In genomic region chr4:29085748-29086147, GRCh38 we compare ENCODE assay signal across 39 cellular contexts.
"Had no signal": no experiment of that assay in that cellular context is flagged by ENCODE, and none has a peak within 500 bp of the region (broad histone marks: within the 10 kb centered on the region; RNA-seq: fewer than 3 reads in every experiment).

No MANE protein-coding gene starts in this region.

- H3K4me1 ChIP-seq: adrenal gland, ascending aorta, body of pancreas, breast epithelium had no signal

- H3K4me3 Mint-ChIP-seq: activated naive CD4-positive, alpha-beta T cell treated with anti-CD3 and anti-CD28 coated beads for 36 hours; activated naive CD4-positive, alpha-beta T cell treated with anti-CD3 and anti-CD28 coated beads, Interleukin-2, amount 10 ng/mL, durations not matched to agents 7 days and 5 days; activated naive CD4-positive, alpha-beta T cell treated with anti-CD3 and anti-CD28 coated beads, Interleukin-2, amount 50 U/mL, for 24 hours; activated naive CD8-positive, alpha-beta T cell; activated naive CD8-positive, alpha-beta T cell treated with anti-CD3 and anti-CD28 coated beads for 36 hours; activated naive CD8-positive, alpha-beta T cell treated with anti-CD3 and anti-CD28 coated beads, Interleukin-2, amount 10 ng/mL, durations not matched to agents 7 days and 5 days; activated naive CD8-positive, alpha-beta T cell treated with anti-CD3 and anti-CD28 coated beads, Interleukin-2, amount 50 U/mL, for 24 hours; activated T-cell treated with anti-CD3 and anti-CD28 coated beads, Interleukin-2, amount 50 U/mL, for 24 hours; activated T-cell treated with anti-CD3 and anti-CD28 coated beads, Interleukin-2, amount 50 U/mL, for 4 hours; activated T-cell treated with anti-CD3 and anti-CD28 coated beads, Interleukin-2, amount 50 U/mL, for 72 hours; activated T-helper 1 cell treated with anti-CD3 and anti-CD28 coated beads, Interleukin-12 subunit alpha, Interleukin-12 subunit beta, Interleukin-2, Interleukin-4 antibody, amounts not matched to agents 30 ng/mL and 10 ng/mL and 1 ng/mL, durations not matched to agents 14 hours and 24 hours and 36 hours; activated T-helper 17 cell treated with anti-CD3 and anti-CD28 coated beads, Interleukin-2, amount 50 U/mL, for 72 hours; brain; central memory CD8-positive, alpha-beta T cell had no signal

- H3K4me3 ChIP-seq: adrenal gland, ascending aorta, body of pancreas, breast epithelium, cardiac muscle cell had no signal

- H3K9me3 ChIP-seq: adrenal gland, ascending aorta, body of pancreas, breast epithelium had no signal

- H3K27ac Mint-ChIP-seq: activated naive CD4-positive, alpha-beta T cell treated with anti-CD3 and anti-CD28 coated beads for 36 hours; activated naive CD4-positive, alpha-beta T cell treated with anti-CD3 and anti-CD28 coated beads, Interleukin-2, amount 10 ng/mL, durations not matched to agents 7 days and 5 days; activated naive CD4-positive, alpha-beta T cell treated with anti-CD3 and anti-CD28 coated beads, Interleukin-2, amount 50 U/mL, for 24 hours; activated naive CD4-positive, alpha-beta T cell treated with anti-CD3 and anti-CD28 coated beads, Interleukin-2, amount 50 U/mL, for 72 hours; activated naive CD8-positive, alpha-beta T cell; activated naive CD8-positive, alpha-beta T cell treated with anti-CD3 and anti-CD28 coated beads for 36 hours; activated naive CD8-positive, alpha-beta T cell treated with anti-CD3 and anti-CD28 coated beads, Interleukin-2, amount 10 ng/mL, durations not matched to agents 7 days and 5 days; activated naive CD8-positive, alpha-beta T cell treated with anti-CD3 and anti-CD28 coated beads, Interleukin-2, amount 50 U/mL, for 24 hours; activated T-cell treated with anti-CD3 and anti-CD28 coated beads, Interleukin-2, amount 50 U/mL, for 24 hours; activated T-cell treated with anti-CD3 and anti-CD28 coated beads, Interleukin-2, amount 50 U/mL, for 72 hours; activated T-helper 1 cell treated with anti-CD3 and anti-CD28 coated beads, Interleukin-12 subunit alpha, Interleukin-12 subunit beta, Interleukin-2, Interleukin-4 antibody, amounts not matched to agents 30 ng/mL and 10 ng/mL and 1 ng/mL, durations not matched to agents 14 hours and 24 hours and 36 hours; activated T-helper 17 cell treated with anti-CD3 and anti-CD28 coated beads, Interleukin-2, amount 50 U/mL, for 72 hours; activated T-helper 2 cell treated with anti-CD3 and anti-CD28 coated beads, Interferon-gamma antibody, Interleukin-2, Interleukin-4, amounts not matched to agents 10 μg/mL and 5 μg/mL and 100 μg/mL, durations not matched to agents 14 hours and 24 hours and 36 hours; brain had no signal

- DNase-seq: activated effector memory CD4-positive, alpha-beta T cell treated with anti-CD3 and anti-CD28 coated beads, Interleukin-2, amount 50 U/mL, for 16 hours; activated effector memory CD4-positive, alpha-beta T cell treated with Interleukin-2 at 50 U/mL for 16 hours; activated gamma-delta T cell; activated gamma-delta T cell treated with Interleukin-2 at 50 U/mL for 16 hours; activated naive CD4-positive, alpha-beta T cell; activated naive CD4-positive, alpha-beta T cell treated with anti-CD3 and anti-CD28 coated beads for 36 hours; activated naive CD4-positive, alpha-beta T cell treated with anti-CD3 and anti-CD28 coated beads, Interleukin-2, amount 10 ng/mL, durations not matched to agents 7 days and 5 days; activated naive CD4-positive, alpha-beta T cell treated with anti-CD3 and anti-CD28 coated beads, Interleukin-2, amount 50 U/mL, for 16 hours; activated naive CD4-positive, alpha-beta T cell treated with Interleukin-2 at 50 U/mL for 16 hours; activated naive CD8-positive, alpha-beta T cell treated with anti-CD3 and anti-CD28 coated beads for 36 hours; activated naive CD8-positive, alpha-beta T cell treated with anti-CD3 and anti-CD28 coated beads, Interleukin-2, amount 10 ng/mL, durations not matched to agents 7 days and 5 days; activated naive CD8-positive, alpha-beta T cell treated with anti-CD3 and anti-CD28 coated beads, Interleukin-2, amount 50 U/mL, for 24 hours; activated T-cell treated with anti-CD3 and anti-CD28 coated beads, Interleukin-2, amount 50 U/mL, for 24 hours; activated T-cell treated with anti-CD3 and anti-CD28 coated beads, Interleukin-2, amount 50 U/mL, for 4 hours; activated T-cell treated with anti-CD3 and anti-CD28 coated beads, Interleukin-2, amount 50 U/mL, for 48 hours; activated T-cell treated with anti-CD3 and anti-CD28 coated beads, Interleukin-2, amount 50 U/mL, for 72 hours; adrenal gland; amniotic stem cell; amygdala; anterior cingulate cortex; aorta; body of pancreas; brain microvascular endothelial cell; caudate nucleus; central memory CD4-positive, alpha-beta T cell; cerebellar nuclear complex had no signal

- FAIRE-seq: astrocyte, bronchial epithelial cell had no signal

- H3K27me3 Mint-ChIP-seq: activated naive CD4-positive, alpha-beta T cell treated with anti-CD3 and anti-CD28 coated beads, Interleukin-2, amount 10 ng/mL, durations not matched to agents 7 days and 5 days; activated naive CD4-positive, alpha-beta T cell treated with anti-CD3 and anti-CD28 coated beads, Interleukin-2, amount 50 U/mL, for 24 hours; activated naive CD8-positive, alpha-beta T cell; activated naive CD8-positive, alpha-beta T cell treated with anti-CD3 and anti-CD28 coated beads for 36 hours; activated naive CD8-positive, alpha-beta T cell treated with anti-CD3 and anti-CD28 coated beads, Interleukin-2, amount 10 ng/mL, durations not matched to agents 7 days and 5 days; activated naive CD8-positive, alpha-beta T cell treated with anti-CD3 and anti-CD28 coated beads, Interleukin-2, amount 50 U/mL, for 24 hours; activated T-cell treated with anti-CD3 and anti-CD28 coated beads, Interleukin-2, amount 50 U/mL, for 24 hours; activated T-helper 17 cell treated with anti-CD3 and anti-CD28 coated beads, Interleukin-2, amount 50 U/mL, for 72 hours; brain; central memory CD8-positive, alpha-beta T cell had no signal

- H3K36me3 ChIP-seq: adrenal gland, ascending aorta, brain microvascular endothelial cell, breast epithelium, cardiac muscle cell had no signal

- H3K27me3 ChIP-seq: adrenal gland, ascending aorta, body of pancreas, brain microvascular endothelial cell, breast epithelium, cardiac muscle cell had no signal

- H3K36me3 Mint-ChIP-seq: activated naive CD4-positive, alpha-beta T cell treated with anti-CD3 and anti-CD28 coated beads, Interleukin-2, amount 10 ng/mL, durations not matched to agents 7 days and 5 days; activated naive CD4-positive, alpha-beta T cell treated with anti-CD3 and anti-CD28 coated beads, Interleukin-2, amount 50 U/mL, for 24 hours; activated naive CD4-positive, alpha-beta T cell treated with anti-CD3 and anti-CD28 coated beads, Interleukin-2, amount 50 U/mL, for 72 hours; activated naive CD8-positive, alpha-beta T cell; activated naive CD8-positive, alpha-beta T cell treated with anti-CD3 and anti-CD28 coated beads for 36 hours; activated naive CD8-positive, alpha-beta T cell treated with anti-CD3 and anti-CD28 coated beads, Interleukin-2, amount 10 ng/mL, durations not matched to agents 7 days and 5 days; brain had no signal

- H3K4me1 Mint-ChIP-seq: activated naive CD4-positive, alpha-beta T cell treated with anti-CD3 and anti-CD28 coated beads, Interleukin-2, amount 10 ng/mL, durations not matched to agents 7 days and 5 days; activated naive CD4-positive, alpha-beta T cell treated with anti-CD3 and anti-CD28 coated beads, Interleukin-2, amount 50 U/mL, for 24 hours; activated naive CD8-positive, alpha-beta T cell treated with anti-CD3 and anti-CD28 coated beads for 36 hours; activated naive CD8-positive, alpha-beta T cell treated with anti-CD3 and anti-CD28 coated beads, Interleukin-2, amount 10 ng/mL, durations not matched to agents 7 days and 5 days; activated naive CD8-positive, alpha-beta T cell treated with anti-CD3 and anti-CD28 coated beads, Interleukin-2, amount 50 U/mL, for 24 hours; activated T-helper 17 cell treated with anti-CD3 and anti-CD28 coated beads, Interleukin-2, amount 50 U/mL, for 72 hours; brain; central memory CD8-positive, alpha-beta T cell had no signal

- H3K27ac ChIP-seq: adrenal gland, ascending aorta, body of pancreas, brain microvascular endothelial cell, breast epithelium, cardiac muscle cell had no signal

- ATAC-seq: activated naive CD4-positive, alpha-beta T cell treated with anti-CD3 and anti-CD28 coated beads, Interleukin-2, amount 50 U/mL, for 72 hours; activated naive CD8-positive, alpha-beta T cell treated with anti-CD3 and anti-CD28 coated beads, Interleukin-2, amount 50 U/mL, for 24 hours; activated T-cell treated with anti-CD3 and anti-CD28 coated beads, Interleukin-2, amount 50 U/mL, for 4 hours; activated T-cell treated with anti-CD3 and anti-CD28 coated beads, Interleukin-2, amount 50 U/mL, for 72 hours; activated T-helper 17 cell treated with anti-CD3 and anti-CD28 coated beads, Interleukin-2, amount 50 U/mL, for 72 hours; body of pancreas had no signal

- H3K9me3 Mint-ChIP-seq: activated naive CD8-positive, alpha-beta T cell treated with anti-CD3 and anti-CD28 coated beads, Interleukin-2, amount 10 ng/mL, durations not matched to agents 7 days and 5 days; activated T-helper 1 cell treated with anti-CD3 and anti-CD28 coated beads, Interleukin-12 subunit alpha, Interleukin-12 subunit beta, Interleukin-2, Interleukin-4 antibody, amounts not matched to agents 30 ng/mL and 10 ng/mL and 1 ng/mL, durations not matched to agents 14 hours and 24 hours and 36 hours; brain had no signal
